Comparison of ENCODE assay signal across 8 cellular contexts in the genomic region with DNA sequence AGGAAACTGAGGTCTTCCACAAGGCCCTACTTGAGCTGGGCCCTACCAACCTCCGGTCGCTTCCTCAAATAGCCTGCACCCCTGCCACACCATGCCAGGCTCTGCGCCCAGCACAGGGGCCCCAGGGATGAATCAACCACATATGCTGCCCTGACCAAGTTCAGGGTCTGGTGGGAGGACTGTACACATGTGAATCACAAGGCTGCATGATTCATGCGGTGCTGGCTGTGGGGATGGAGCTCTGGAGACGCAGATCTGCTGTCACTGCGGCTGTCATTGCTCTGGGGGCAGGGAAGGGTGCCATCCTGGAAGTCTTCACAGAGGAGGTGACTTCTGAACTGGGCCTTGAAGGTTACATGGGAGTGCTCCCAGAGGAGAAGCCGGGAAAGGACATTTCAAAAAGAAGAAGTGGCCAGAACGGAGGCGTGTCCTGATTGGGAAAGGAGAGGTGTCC. TPM values are rescaled to one million over a fixed set of nuclear protein-coding genes. Genes with fewer than 3 reads are reported as not detected.
A peak's percentile ranks its signal among the peaks of the same experiment; 100 is the strongest.
DNase-seq lines count a peak whose midpoint lies in the region; ATAC-seq and TF ChIP-seq lines count a peak whose summit lies in the region.

No MANE protein-coding gene starts in this region.

- no peak overlapping the region for H3K4me3 ChIP-seq in fibroblast of villous mesenchyme (ENCODE audit: low read depth, low read length)

- no peaks in the 10 kb centered on the region for H3K27me3 Mint-ChIP-seq in activated CD8-positive, alpha-beta T cell treated with anti-CD3 and anti-CD28 coated beads, Interleukin-2, amount 10 ng/mL, durations not matched to agents 7 days and 5 days (ENCODE audit: low read depth)

- H3K36me3 Mint-ChIP-seq in activated CD8-positive, alpha-beta T cell treated with anti-CD3 and anti-CD28 coated beads, Interleukin-2, amount 10 ng/mL, durations not matched to agents 7 days and 5 days (ENCODE audit: low read depth), result peaks cover 92% of the 10 kb centered on the region

- H3K4me1 Mint-ChIP-seq in activated CD8-positive, alpha-beta T cell treated with anti-CD3 and anti-CD28 coated beads, Interleukin-2, amount 10 ng/mL, durations not matched to agents 7 days and 5 days (ENCODE audit: low read depth), result peaks cover 99% of the 10 kb centered on the region

- peak; percentile 66 for DNase-seq in SIG-M5 treated with dmso at 0.1 percent for 504 hours (lab: John Stamatoyannopoulos, UW; ENCODE audit: unreplicated experiment)
- no peak for DNase-seq in SIG-M5 (lab: John Stamatoyannopoulos, UW)
- DNase-seq in activated CD8-positive, alpha-beta T cell treated with anti-CD3 and anti-CD28 coated beads, Interleukin-2, amount 10 ng/mL, durations not matched to agents 7 days and 5 days, result peak; percentile 79
- peak; percentile 89 for DNase-seq in fibroblast of villous mesenchyme (ENCODE audit: low read depth)
- DNase-seq in stimulated activated CD8-positive, alpha-beta memory T cell treated with anti-CD3 and anti-CD28 coated beads, Interleukin-12 subunit alpha, Interleukin-12 subunit beta, amount 100 ng/mL, for 1 hour (ENCODE audit: low read depth), result peak; percentile 47
- no peak for DNase-seq in NCI-H1694 treated with DMSO at 0.1 percent for 48 hours (lab: John Stamatoyannopoulos, UW)
- no peak for DNase-seq in NCI-H748 treated with DMSO at 0.1 percent for 48 hours (lab: John Stamatoyannopoulos, UW)

- POLR2A ChIA-PET in activated CD8-positive, alpha-beta T cell treated with anti-CD3 and anti-CD28 coated beads, Interleukin-2, amount 10 ng/mL, durations not matched to agents 7 days and 5 days (lab: Charles Lee), result interaction anchor here (0.6 to 2.3 kb wide), 7 partner anchors 8 to 198 kb away, joined by 3 to 9 read pairs (median 5); no protein-coding TSS in a partner anchor

- H3K4me3 Mint-ChIP-seq in activated CD8-positive, alpha-beta T cell treated with anti-CD3 and anti-CD28 coated beads, Interleukin-2, amount 10 ng/mL, durations not matched to agents 7 days and 5 days, result peak overlapping the region; percentile 63

- peak; percentile 35 for ATAC-seq in activated CD8-positive, alpha-beta T cell treated with anti-CD3 and anti-CD28 coated beads, Interleukin-2, amount 10 ng/mL, durations not matched to agents 7 days and 5 days
- ATAC-seq in GM21576 (IDR thresholded peaks at IDR 0.05; ENCODE audit: unreplicated experiment), result no peak

- CTCF ChIA-PET in activated CD8-positive, alpha-beta T cell treated with anti-CD3 and anti-CD28 coated beads, Interleukin-2, amount 10 ng/mL, durations not matched to agents 7 days and 5 days (lab: Charles Lee), result interaction anchor here (1.0 to 1.9 kb wide), 6 partner anchors 10 to 303 kb away, joined by 3 to 7 read pairs (median 3); no protein-coding TSS in a partner anchor

- peaks cover 4% of the 10 kb centered on the region for H3K9me3 Mint-ChIP-seq in activated CD8-positive, alpha-beta T cell treated with anti-CD3 and anti-CD28 coated beads, Interleukin-2, amount 10 ng/mL, durations not matched to agents 7 days and 5 days (ENCODE audit: insufficient read depth)

- peak overlapping the region; percentile 97 for H3K27ac Mint-ChIP-seq in activated CD8-positive, alpha-beta T cell treated with anti-CD3 and anti-CD28 coated beads, Interleukin-2, amount 10 ng/mL, durations not matched to agents 7 days and 5 days

- no peak for TF ChIP-seq CTCF in fibroblast of villous mesenchyme (IDR thresholded peaks at IDR 0.05; ENCODE audit: insufficient read depth, low read depth, low read length)

RNA-seq across cellular contexts. Expression of a gene that starts 21.5 kb away (rescaled TPM):
- 100 to 1,000 TPM; 107 to 114 TPM for total RNA-seq in activated CD8-positive, alpha-beta T cell treated with anti-CD3 and anti-CD28 coated beads, Interleukin-2, amount 10 ng/mL, durations not matched to agents 7 days and 5 days
- total RNA-seq in fibroblast of villous mesenchyme, result under 0.01 TPM in 2 replicates

RNA-seq across cellular contexts. Expression of a gene that starts 59.8 kb away (rescaled TPM):
- total RNA-seq in activated CD8-positive, alpha-beta T cell treated with anti-CD3 and anti-CD28 coated beads, Interleukin-2, amount 10 ng/mL, durations not matched to agents 7 days and 5 days, result 1,000 to 10,000 TPM; 1,167 to 1,252 TPM
- total RNA-seq in fibroblast of villous mesenchyme, result 8.1 and 11.2 TPM in 2 replicates

Comparison
In these comparisons a context has a peak if more than half of its experiments do, and no peak if none do; other contexts are left out.
1. DNase-seq: peak in SIG-M5 treated with dmso at 0.1 percent for 504 hours (single experiment), activated CD8-positive, alpha-beta T cell treated with anti-CD3 and anti-CD28 coated beads, Interleukin-2, amount 10 ng/mL, durations not matched to agents 7 days and 5 days (single experiment), fibroblast of villous mesenchyme (single experiment) and stimulated activated CD8-positive, alpha-beta memory T cell treated with anti-CD3 and anti-CD28 coated beads, Interleukin-12 subunit alpha, Interleukin-12 subunit beta, amount 100 ng/mL, for 1 hour (single experiment); none in SIG-M5 (single experiment), NCI-H1694 treated with DMSO at 0.1 percent for 48 hours (single experiment) and NCI-H748 treated with DMSO at 0.1 percent for 48 hours (single experiment).
2. RNA of a gene that starts 21.5 kb away (total RNA-seq): 107 to 114 TPM in activated CD8-positive, alpha-beta T cell treated with anti-CD3 and anti-CD28 coated beads, Interleukin-2, amount 10 ng/mL, durations not matched to agents 7 days and 5 days; under 0.01 TPM in fibroblast of villous mesenchyme; every median in the first group is over 100 times any median in the second.
3. RNA of a gene that starts 59.8 kb away (total RNA-seq): 1,167 to 1,252 TPM in activated CD8-positive, alpha-beta T cell treated with anti-CD3 and anti-CD28 coated beads, Interleukin-2, amount 10 ng/mL, durations not matched to agents 7 days and 5 days; 8.1 to 11.2 TPM in fibroblast of villous mesenchyme; every median in the first group is over 10 times any median in the second.